ENCODE assay signal across 8 cellular contexts in genomic region chr3:194265505-194265892, GRCh38.
DNase-seq lines count a peak whose midpoint lies in the region; ATAC-seq lines count a peak whose summit lies in the region.

No MANE protein-coding gene starts in this region.

- no peaks in the 10 kb centered on the region for H3K27me3 ChIP-seq in muscle layer of colon (ENCODE audit: control insufficient read depth in 1 of 2, insufficient read depth in 2 of 2, low read length in 2 of 2)

- DNase-seq in AG08396 (ENCODE audit: low spot score), result peak; percentile 85
- DNase-seq in NCI-H2029 treated with DMSO at 0.1 percent for 48 hours (lab: John Stamatoyannopoulos, UW), result peak; percentile 35
- DNase-seq in ecto neural progenitor cell (ENCODE audit: low spot score), result peak; percentile 48
- DNase-seq in MV-4-11 (lab: John Stamatoyannopoulos, UW), result no peak
- DNase-seq in NCI-H526 (lab: John Stamatoyannopoulos, UW), result no peak

- peak overlapping the region in 1 of 2 donors; percentile 15 for H3K4me3 ChIP-seq in muscle layer of colon (ENCODE audit: low read depth in 1 of 2, low read length in 2 of 2)

- no peak overlapping the region for H3K9ac ChIP-seq in muscle layer of colon (ENCODE audit: low read length)

- ATAC-seq in HG03439 (IDR thresholded peaks at IDR 0.05; ENCODE audit: unreplicated experiment) (no peak), HG03108 (IDR thresholded peaks at IDR 0.05; ENCODE audit: unreplicated experiment) (no peak)

- H3K4me1 ChIP-seq in muscle layer of colon (ENCODE audit: insufficient read depth, low read length), result peaks cover 29% of the 10 kb centered on the region

- peak overlapping the region; percentile 18 for H3K27ac ChIP-seq in muscle layer of colon (ENCODE audit: low read depth, low read length)

- no peaks in the 10 kb centered on the region for H3K36me3 ChIP-seq in muscle layer of colon (ENCODE audit: insufficient read depth, low read length)

- H3K9me3 ChIP-seq in muscle layer of colon (ENCODE audit: low read length), result no peaks in the 10 kb centered on the region

Comparison
In these comparisons a context has a peak if more than half of its experiments do, and no peak if none do; other contexts are left out.
1. DNase-seq: peak in AG08396 (single experiment), NCI-H2029 treated with DMSO at 0.1 percent for 48 hours (single experiment) and ecto neural progenitor cell (single experiment); none in MV-4-11 (single experiment) and NCI-H526 (0 of 2).